Comparison of ENCODE assay signal across 1 cellular context in genomic region chr2:148643998-148644884, GRCh38.
TF ChIP-seq lines count a peak whose summit lies in the region.

Gene EPC2, plus strand, starts transcription at chr2:148644751. Its CDS starts 267 bp downstream, at chr2:148645018.

TF ChIP-seq in K562, 482 proteins besides CTCF, POLR2A, EP300 and RAD21 (continued from another document and continues in another):
- TF ChIP-seq ZNF395 (CRISPR knock-in tag; IDR thresholded peaks at IDR 0.05) (peak; percentile 90), HNRNPLL (IDR thresholded peaks at IDR 0.05; ENCODE audit: low read depth, low read length, poor library complexity, severe bottlenecking) (peak; percentile 82), RBM25 (IDR thresholded peaks at IDR 0.05; ENCODE audit: low read depth, low read length, severe bottlenecking) (peak; percentile 72), ZNF24 (IDR thresholded peaks at IDR 0.05) (no peak), CTBP1 (IDR thresholded peaks at IDR 0.05; ENCODE audit: borderline replicate concordance) (peak; percentile 97), KAT7 (CRISPR knock-in tag; IDR thresholded peaks at IDR 0.05; ENCODE audit: borderline replicate concordance) (peak; percentile 66; the same call in 1 of the 2 replicates), RNF219 (CRISPR knock-in tag; IDR thresholded peaks at IDR 0.05) (no peak), HDAC3 (IDR thresholded peaks at IDR 0.05; ENCODE audit: borderline replicate concordance, partially characterized antibody) (no peak), TAF9B (IDR thresholded peaks at IDR 0.05; ENCODE audit: partially characterized antibody) (no peak), IRF1 (CRISPR knock-in tag; IDR thresholded peaks at IDR 0.05; ENCODE audit: borderline replicate concordance) (no peak), SRF (CRISPR knock-in tag; IDR thresholded peaks at IDR 0.05) (no peak), HMGN3 (IDR thresholded peaks at IDR 0.05; ENCODE audit: borderline replicate concordance, extremely low read depth, insufficient read length, low read depth, low read length) (peak; percentile 96), SNAPC5 (CRISPR knock-in tag; IDR thresholded peaks at IDR 0.05) (no peak), GATAD2A (IDR thresholded peaks at IDR 0.05) (0 out of 2 replicates have a peak, but pooled peaks have one; percentile 57), HBP1 (CRISPR knock-in tag; IDR thresholded peaks at IDR 0.05) (peak; percentile 64; the same call in 1 of the 2 replicates), SAP30 (IDR thresholded peaks at IDR 0.05; ENCODE audit: borderline replicate concordance, insufficient read depth, low read depth, low read length, poor library complexity, severe bottlenecking) (peak; percentile 29), ARID3A (IDR thresholded peaks at IDR 0.05; ENCODE audit: borderline replicate concordance, low read depth, low read length) (no peak), ELK3 (CRISPR knock-in tag; IDR thresholded peaks at IDR 0.05) (no peak), SMARCA4 (IDR thresholded peaks at IDR 0.05) (no peak), ZNF445 (CRISPR knock-in tag; IDR thresholded peaks at IDR 0.05; ENCODE audit: low read depth) (no peak), KDM5B (IDR thresholded peaks at IDR 0.05; ENCODE audit: insufficient replicate concordance, low read depth, low read length) (peak; percentile 81), ZNF143 (CRISPR knock-in tag; IDR thresholded peaks at IDR 0.05) (peak; percentile 70), ZNF224 (CRISPR knock-in tag; IDR thresholded peaks at IDR 0.05) (no peak), ZNF717 (CRISPR knock-in tag; IDR thresholded peaks at IDR 0.05) (no peak), ZNF121 (CRISPR knock-in tag; conservative IDR thresholded peaks at IDR 0.05) (no peak), MAFF (IDR thresholded peaks at IDR 0.05; ENCODE audit: low read length) (no peak), HMBOX1 (IDR thresholded peaks at IDR 0.05) (no peak), NEUROD1 (IDR thresholded peaks at IDR 0.05; ENCODE audit: borderline replicate concordance, low read depth, low read length, partially characterized antibody) (peak; percentile 58), HOXB6 (CRISPR knock-in tag; IDR thresholded peaks at IDR 0.05; ENCODE audit: borderline replicate concordance) (no peak), ELF1 (tag; IDR thresholded peaks at IDR 0.05) (0 out of 2 replicates have a peak, but pooled peaks have one; percentile 55), ZNF830 (CRISPR knock-in tag; IDR thresholded peaks at IDR 0.05) (no peak; the same call in 1 of the 2 replicates), SIX5 (IDR thresholded peaks at IDR 0.05; ENCODE audit: borderline replicate concordance in 1 of 2, insufficient read depth in 1 of 2, low read depth in 1 of 2, low read length in 2 of 2) (no peak), THRA (IDR thresholded peaks at IDR 0.05) (no peak), TSC22D4 (tag; IDR thresholded peaks at IDR 0.05) (no peak), NONO (IDR thresholded peaks at IDR 0.05; ENCODE audit: low read depth in 2 of 2, low read length in 1 of 2) (peak; percentile 68 to 95; a peak in 3 of 4 replicates), ZNF217 (CRISPR knock-in tag; IDR thresholded peaks at IDR 0.05) (no peak), ZC3H8 (IDR thresholded peaks at IDR 0.05) (no peak), ELF2 (CRISPR knock-in tag; IDR thresholded peaks at IDR 0.05) (no peak), MXI1 (IDR thresholded peaks at IDR 0.05; ENCODE audit: low read depth, low read length) (no peak), ARNT (IDR thresholded peaks at IDR 0.05) (no peak), BMI1 (IDR thresholded peaks at IDR 0.05; ENCODE audit: low read length) (no peak), POLR2B (IDR thresholded peaks at IDR 0.05; ENCODE audit: low read depth, partially characterized antibody) (peak; percentile 90), NR2C2 (CRISPR knock-in tag; IDR thresholded peaks at IDR 0.05) (peak; percentile 57; the same call in 1 of the 2 replicates), NR2C2 (tag; IDR thresholded peaks at IDR 0.05) (peak; percentile 76), RBM22 (IDR thresholded peaks at IDR 0.05; ENCODE audit: low read depth, low read length, poor library complexity, severe bottlenecking) (no peak), ZNF609 (CRISPR knock-in tag; IDR thresholded peaks at IDR 0.05; ENCODE audit: borderline replicate concordance) (peak; percentile 78; the same call in 1 of the 2 replicates)
